ENCODE assay signal across 10 cellular contexts in the genomic region with DNA sequence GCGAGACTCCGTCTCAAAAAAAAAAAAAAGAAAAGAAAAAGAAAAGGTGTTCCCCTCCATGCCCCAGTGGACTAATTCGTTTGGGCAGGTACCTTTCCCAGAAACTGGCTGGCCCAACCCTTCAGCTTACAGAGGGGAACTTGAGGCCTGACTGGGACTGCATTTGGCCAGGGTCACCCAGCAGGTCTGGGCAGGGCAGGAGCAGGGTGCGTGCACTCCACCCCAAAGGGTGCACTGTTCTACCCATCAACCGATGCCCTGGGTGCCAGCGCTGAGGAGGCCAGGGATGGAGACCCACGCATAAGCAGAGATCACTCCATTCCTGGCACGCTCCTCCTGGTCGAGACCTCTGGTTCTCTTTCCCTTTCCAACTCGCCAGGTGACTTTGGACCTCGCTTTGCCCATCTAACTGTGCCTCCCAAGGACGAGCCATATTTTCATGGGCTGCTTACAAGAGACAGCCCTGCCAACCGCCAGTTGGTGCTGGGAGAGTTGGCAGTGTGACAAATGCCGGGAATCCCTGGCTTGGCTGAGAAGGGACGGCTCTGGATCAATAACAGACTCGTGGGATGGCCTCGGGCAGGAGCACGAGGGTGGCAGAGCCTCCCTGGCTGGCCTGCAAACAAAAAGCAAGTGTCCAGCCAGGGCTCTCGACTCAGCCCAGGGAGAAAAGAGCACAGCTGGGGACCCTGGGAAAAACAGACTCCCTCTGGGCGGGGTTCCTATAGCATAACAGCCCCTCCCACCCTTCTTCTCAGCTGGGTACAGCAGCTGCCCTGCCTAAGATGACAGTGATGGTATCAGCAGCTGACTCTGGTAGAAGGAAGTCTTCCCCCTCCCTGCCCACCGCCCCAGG. TPM values are rescaled to one million over a fixed set of nuclear protein-coding genes. Genes with fewer than 3 reads are reported as not detected.
DNase-seq lines count a peak whose midpoint lies in the region; ATAC-seq and TF ChIP-seq lines count a peak whose summit lies in the region.
"Had no signal": no experiment of that assay in that cellular context is flagged by ENCODE, and none has a peak within 500 bp of the region (broad histone marks: within the 10 kb centered on the region; RNA-seq: fewer than 3 reads in every experiment).

No MANE protein-coding gene starts in this region.

- intact Hi-C loops in MCF 10A (cut with micrococcal nuclease), result no loop called here

- H3K9me3 Mint-ChIP-seq in MCF 10A (ENCODE audit: unreplicated experiment), result no peaks in the 10 kb centered on the region
- H3K9me3 Mint-ChIP-seq: activated CD4-positive, alpha-beta memory T cell treated with anti-CD3 and anti-CD28 coated beads for 36 hours; nephron progenitor cell had no signal

- BruUV-seq in MCF 10A (replicated peaks; lab: Mats Ljungman, UMichigan), result no TSS peak

- H3K27me3 Mint-ChIP-seq in MCF 10A (ENCODE audit: insufficient read depth, unreplicated experiment), result no peaks in the 10 kb centered on the region
- H3K27me3 Mint-ChIP-seq: activated CD4-positive, alpha-beta memory T cell treated with anti-CD3 and anti-CD28 coated beads for 36 hours had no signal

- peaks cover 23% of the 10 kb centered on the region for H3K4me1 Mint-ChIP-seq in MCF 10A (ENCODE audit: insufficient read depth, unreplicated experiment)

- DNase-seq in COLO829 (ENCODE audit: low spot score) (peak; percentile 80), NCI-H2196 (lab: John Stamatoyannopoulos, UW; ENCODE audit: unreplicated experiment) (peak; percentile 87), MCF 10A (ENCODE audit: unreplicated experiment) (peak; percentile 29), myocyte (ENCODE audit: low read depth) (peak; percentile 99), SKM-1 treated with dmso at 0.1 percent for 144 hours (lab: John Stamatoyannopoulos, UW; ENCODE audit: unreplicated experiment) (no peak), iPS-NIHi11 (ENCODE audit: low spot score) (no peak)
- DNase-seq: activated CD4-positive, alpha-beta memory T cell treated with anti-CD3 and anti-CD28 coated beads for 36 hours; nephron progenitor cell had no signal

- H3K36me3 Mint-ChIP-seq in MCF 10A (ENCODE audit: insufficient read depth, unreplicated experiment), result no peaks in the 10 kb centered on the region
- H3K36me3 Mint-ChIP-seq: activated CD4-positive, alpha-beta memory T cell treated with anti-CD3 and anti-CD28 coated beads for 36 hours had no signal

- no peak for TF ChIP-seq CTCF in MCF 10A (IDR thresholded peaks at IDR 0.05; ENCODE audit: unreplicated experiment)

- CTCF ChIA-PET in MCF 10A (lab: Yijun Ruan, JAX), result interaction anchor here (0.6 to 15.2 kb wide), 5 partner anchors 13 to 133 kb away, joined by 3 to 232 read pairs (median 53); no protein-coding TSS in a partner anchor

- peak overlapping the region; percentile 57 for H3K27ac Mint-ChIP-seq in MCF 10A (ENCODE audit: low read depth, unreplicated experiment)
- H3K27ac Mint-ChIP-seq: activated CD4-positive, alpha-beta memory T cell treated with anti-CD3 and anti-CD28 coated beads for 36 hours; nephron progenitor cell had no signal

- POLR2A ChIA-PET in MCF 10A (lab: Yijun Ruan, JAX), result interaction anchor here (1.5 to 13.3 kb wide), 3 partner anchors 8 to 47 kb away, joined by 6 to 283 read pairs (median 6); partner anchors contain the start of gene HSPB1

- no peak overlapping the region for H3K4me3 Mint-ChIP-seq in MCF 10A (ENCODE audit: unreplicated experiment)
- H3K4me3 Mint-ChIP-seq: activated CD4-positive, alpha-beta memory T cell treated with anti-CD3 and anti-CD28 coated beads for 36 hours; nephron progenitor cell had no signal

- no peak for ATAC-seq in GM18520 (IDR thresholded peaks at IDR 0.05; ENCODE audit: unreplicated experiment)
- no peak for ATAC-seq in HG03025 (IDR thresholded peaks at IDR 0.05; ENCODE audit: low FRiP score, unreplicated experiment)

RNA-seq across cellular contexts. Expression of gene HSPB1, which starts 7.9 kb away (rescaled TPM):
- total RNA-seq in MCF 10A (2022), result 158 and 198 TPM in 2 replicates
- total RNA-seq in myocyte, result 702 and 809 TPM in 2 replicates
- polyA plus RNA-seq in myocyte (2012), result 2,326 TPM

RNA-seq across cellular contexts. Expression of gene YWHAG, which starts 48.5 kb away (rescaled TPM):
- 177 and 178 TPM in 2 replicates for total RNA-seq in MCF 10A (2022)
- 258 and 294 TPM in 2 replicates for total RNA-seq in myocyte
- polyA plus RNA-seq in myocyte (2012), result 330 TPM

Comparison
In these comparisons a context has a peak if more than half of its experiments do, and no peak if none do; other contexts are left out.
1. DNase-seq: peak in COLO829 (single experiment), NCI-H2196 (single experiment), MCF 10A (single experiment) and myocyte (single experiment); none in SKM-1 treated with dmso at 0.1 percent for 144 hours (single experiment) and iPS-NIHi11 (single experiment).